Comparison of ENCODE assay signal across 8 cellular contexts in the genomic region with DNA sequence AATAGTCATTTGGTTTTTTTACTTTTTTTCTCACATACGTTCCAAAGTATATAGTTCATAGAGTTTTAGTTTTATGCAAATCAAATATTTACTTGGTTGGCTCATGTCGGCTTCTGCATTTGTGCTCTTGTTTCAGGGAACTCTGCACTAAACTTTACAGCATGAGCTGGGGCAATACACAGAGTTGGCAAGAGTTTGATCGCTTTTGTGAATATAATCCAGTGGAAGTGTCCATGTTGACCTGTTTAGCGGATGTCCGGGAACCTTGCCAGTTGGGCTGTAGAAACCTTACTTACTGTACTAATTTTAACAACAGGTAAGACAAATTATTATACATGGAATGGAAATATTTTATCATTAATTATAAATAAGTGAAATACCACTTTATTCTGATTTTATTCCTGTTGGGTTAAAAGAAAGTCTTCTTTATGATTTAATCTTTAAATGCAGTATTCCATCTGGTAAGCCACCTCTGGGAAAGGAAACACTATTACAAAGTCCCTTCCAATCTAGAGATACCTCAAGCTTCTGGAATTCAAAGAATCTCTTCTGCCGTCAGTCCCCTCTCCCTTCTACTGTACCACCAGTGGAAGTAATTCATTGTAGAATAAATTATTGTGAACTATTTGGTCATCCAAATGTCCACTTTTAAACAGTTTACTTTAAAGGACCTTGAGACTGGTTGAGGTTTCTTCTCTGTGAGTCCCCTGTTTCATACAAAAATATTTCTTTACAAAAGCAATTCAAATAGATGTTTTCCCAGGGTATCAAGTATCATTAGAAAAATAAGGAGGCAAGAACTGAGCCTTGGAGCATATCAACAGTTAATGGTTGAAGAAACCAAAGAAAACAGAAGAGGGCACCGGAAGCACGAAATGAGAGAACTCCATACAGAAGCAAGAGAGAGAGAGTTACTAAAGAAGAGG. TPM values are rescaled to one million over a fixed set of nuclear protein-coding genes. Genes with fewer than 3 reads are reported as not detected.
A peak's percentile ranks its signal among the peaks of the same experiment; 100 is the strongest.
DNase-seq lines count a peak whose midpoint lies in the region; ATAC-seq and TF ChIP-seq lines count a peak whose summit lies in the region.

No MANE protein-coding gene starts in this region.

- H3K9me3 ChIP-seq in Karpas-422 (ENCODE audit: low read length) (no peaks in the 10 kb centered on the region), mucosa of descending colon (no peaks in the 10 kb centered on the region)

- H3K9me2 ChIP-seq in Karpas-422 (replicated peaks; ENCODE audit: insufficient read depth, low read length) = no peaks in the 10 kb centered on the region

- no peak overlapping the region for H2AFZ ChIP-seq in Karpas-422 (ENCODE audit: low read length)

- H3K4me1 ChIP-seq in Karpas-422 (ENCODE audit: low read length) (no peaks in the 10 kb centered on the region), mucosa of descending colon (ENCODE audit: low read depth) (peaks cover 5% of the 10 kb centered on the region)

- H3K36me3 Mint-ChIP-seq in central memory CD8-positive, alpha-beta T cell (ENCODE audit: insufficient read depth) = peaks cover 5% of the 10 kb centered on the region

- H3K4me3 ChIP-seq in Karpas-422 (ENCODE audit: low read length) (no peak overlapping the region), mucosa of descending colon (no peak overlapping the region)

- peak overlapping the region; percentile 85 for H3K27ac Mint-ChIP-seq in central memory CD8-positive, alpha-beta T cell (ENCODE audit: low read depth)

- H3K36me3 ChIP-seq in Karpas-422 (ENCODE audit: insufficient read depth, low read length) (no peaks in the 10 kb centered on the region), mucosa of descending colon (ENCODE audit: low read depth) (no peaks in the 10 kb centered on the region)

- no peak overlapping the region for H3K9ac ChIP-seq in Karpas-422 (ENCODE audit: low read length)

- peaks cover 12% of the 10 kb centered on the region for H3K4me1 Mint-ChIP-seq in central memory CD8-positive, alpha-beta T cell

- H3K4me3 Mint-ChIP-seq in central memory CD8-positive, alpha-beta T cell = peak overlapping the region; percentile 0

- TF ChIP-seq CTCF in C4-2B (conservative IDR thresholded peaks at IDR 0.05) (peak; percentile 46), mucosa of descending colon (IDR thresholded peaks at IDR 0.05) (no peak)

- intact Hi-C loops in mucosa of descending colon (cut with DNase I, micrococcal nuclease) = no loop called here

- H3K79me2 ChIP-seq in Karpas-422 (ENCODE audit: low read length) = no peaks in the 10 kb centered on the region

- H3K27me3 ChIP-seq in Karpas-422 (ENCODE audit: low read length) = no peaks in the 10 kb centered on the region

- no peaks in the 10 kb centered on the region for H4K20me1 ChIP-seq in Karpas-422 (ENCODE audit: insufficient read depth, low read depth, low read length)

- no peak for ATAC-seq in central memory CD8-positive, alpha-beta T cell (replicated peaks; ENCODE audit: extremely low read depth, poor library complexity, severe bottlenecking)
- ATAC-seq in mucosa of descending colon (peak; percentile 88), GM21717 (IDR thresholded peaks at IDR 0.05; ENCODE audit: unreplicated experiment) (no peak), HG03039 (IDR thresholded peaks at IDR 0.05; ENCODE audit: unreplicated experiment) (no peak), GM18498 (IDR thresholded peaks at IDR 0.05; ENCODE audit: unreplicated experiment) (no peak)

- H3K4me2 ChIP-seq in Karpas-422 (ENCODE audit: low read depth, low read length, poor library complexity, severe bottlenecking) = no peak overlapping the region

- H3K27ac ChIP-seq in C4-2B = no peak overlapping the region
- H3K27ac ChIP-seq in Karpas-422 (ENCODE audit: low read length) = no peak overlapping the region

- peak; percentile 27 for DNase-seq in Karpas-422
- DNase-seq in central memory CD8-positive, alpha-beta T cell (ENCODE audit: low spot score in 2 of 2) = no peak
- DNase-seq in mucosa of descending colon = peak in 2 of 3 donors; percentile 55 to 87
- no peak for DNase-seq in NCI-H2227 treated with DMSO at 0.1 percent for 48 hours (lab: John Stamatoyannopoulos, UW)

- no peaks in the 10 kb centered on the region for H3K27me3 Mint-ChIP-seq in central memory CD8-positive, alpha-beta T cell

- peaks cover 6% of the 10 kb centered on the region for H3K9me3 Mint-ChIP-seq in central memory CD8-positive, alpha-beta T cell

RNA-seq across cellular contexts. Expression of a gene that starts 45.2 kb away (rescaled TPM):
- 0.51 and 0.75 TPM in 2 replicates for total RNA-seq in Karpas-422 (2014; rRNA removed; shearing (Covaris generic); ENCODE audit: low replicate concordance)
- total RNA-seq in mucosa of descending colon = 10 to 100 TPM; 28.1 to 58.4 (median 37.5) TPM

RNA-seq across cellular contexts. Expression of a gene that starts 54.6 kb away (rescaled TPM):
- 2.3 and 2.6 TPM in 2 replicates for total RNA-seq in Karpas-422 (2014; rRNA removed; shearing (Covaris generic); ENCODE audit: low replicate concordance)
- 10 to 100 TPM in 1 of 3 donors, 1 to 10 TPM in 2; 2.1 to 13.0 (median 3.7) TPM for total RNA-seq in mucosa of descending colon

Comparison
In these comparisons a context has a peak if more than half of its experiments do, and no peak if none do; other contexts are left out.
1. DNase-seq: peak in Karpas-422 (single experiment) and mucosa of descending colon (2 of 3); none in central memory CD8-positive, alpha-beta T cell (0 of 2) and NCI-H2227 treated with DMSO at 0.1 percent for 48 hours (single experiment).
2. RNA of a gene that starts 45.2 kb away (total RNA-seq): 28.1 to 58.4 TPM in mucosa of descending colon; 0.51 to 0.75 TPM in Karpas-422; every median in the first group is over 10 times any median in the second.